ENCODE assay signal across 20 cellular contexts in genomic region chr5:77241444-77241843, GRCh38. TPM values are rescaled to one million over a fixed set of nuclear protein-coding genes. Genes with fewer than 3 reads are reported as not detected.
"Had no signal": no experiment of that assay in that cellular context is flagged by ENCODE, and none has a peak within 500 bp of the region (broad histone marks: within the 10 kb centered on the region; RNA-seq: fewer than 3 reads in every experiment).

No MANE protein-coding gene starts in this region.

- H3K9me3 ChIP-seq: SJSA1 had no signal

- H3K36me3 ChIP-seq: SJSA1 had no signal

- H3K4me1 ChIP-seq: SJSA1 had no signal

- H3K27me3 ChIP-seq: SJSA1 had no signal

- DNase-seq: KBM-7, MV-4-11, NCI-H1092, NCI-H1436, NCI-H187, NCI-H2029, NCI-H2081 treated with DMSO at 0.1 percent for 48 hours, NCI-H2171, NCI-H226, NCI-H446, NCI-H510A, NCI-H524 treated with DMSO at 0.1 percent for 48 hours, NCI-H774, Right ventricle myocardium superior, RPMI8226, SIG-M5 had no signal

- H3K4me3 ChIP-seq: SJSA1, SK-N-MC had no signal

- H3K27ac ChIP-seq: HL-60, SJSA1, SK-N-MC had no signal

RNA-seq across cellular contexts. Expression of gene PDE8B, which starts 31.0 kb away (rescaled TPM):
- total RNA-seq: MCF 10A, SJSA1 had no signal
